ENCODE assay signal across 1 cellular context in the genomic region with DNA sequence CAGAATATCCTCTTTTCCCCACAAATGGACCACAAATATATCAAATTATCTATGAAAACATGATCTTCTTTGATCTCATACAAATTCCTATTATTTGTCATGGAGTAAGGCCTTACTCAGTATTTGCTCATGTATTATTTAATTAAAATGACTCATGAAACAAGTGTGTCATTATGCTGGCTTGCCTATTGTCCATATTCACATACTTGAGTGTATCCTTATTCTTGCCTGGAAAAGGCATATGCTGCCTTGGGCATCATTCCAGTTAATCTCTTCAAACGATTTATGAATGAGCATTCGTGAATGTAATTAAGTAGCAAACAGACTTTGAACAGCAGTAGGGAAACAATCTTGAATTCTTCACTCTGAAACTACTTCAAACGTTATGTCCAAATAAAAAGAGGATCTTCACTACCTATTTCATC.
TF ChIP-seq lines count a peak whose summit lies in the region.

No MANE protein-coding gene starts in this region.

TF ChIP-seq in endothelial cell of umbilical vein, 7 proteins besides CTCF, POLR2A, EP300 and RAD21:
- TF ChIP-seq EZH2 (IDR thresholded peaks at IDR 0.05; ENCODE audit: borderline replicate concordance, low read depth, low read length, severe bottlenecking) (no peak), POLR2AphosphoS5 (IDR thresholded peaks at IDR 0.05; ENCODE audit: insufficient read depth, low read depth, low read length) (peak; percentile 15), GATA2 (IDR thresholded peaks at IDR 0.05; ENCODE audit: insufficient read depth, insufficient read length, low read depth, low read length) (peak; percentile 37), FOS (IDR thresholded peaks at IDR 0.05; ENCODE audit: borderline replicate concordance, insufficient read depth, low read length) (peak; percentile 89), JUN (IDR thresholded peaks at IDR 0.05; ENCODE audit: borderline replicate concordance, insufficient read depth, insufficient read length, low read depth) (peak; percentile 82), MYC (IDR thresholded peaks at IDR 0.05; ENCODE audit: low read depth, low read length) (no peak)
- TF ChIP-seq, protein P1, sequence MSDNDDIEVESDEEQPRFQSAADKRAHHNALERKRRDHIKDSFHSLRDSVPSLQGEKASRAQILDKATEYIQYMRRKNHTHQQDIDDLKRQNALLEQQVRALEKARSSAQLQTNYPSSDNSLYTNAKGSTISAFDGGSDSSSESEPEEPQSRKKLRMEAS (IDR thresholded peaks at IDR 0.05; ENCODE audit: insufficient read depth, insufficient read length) = no peak
TF ChIP-seq in endothelial cell of umbilical vein: peak in this region for 4.
